In genomic region chr6:26133730-26134129, GRCh38 we compare ENCODE assay signal across 1 cellular context.
TF ChIP-seq lines count a peak whose summit lies in the region.

No MANE protein-coding gene starts in this region.

TF ChIP-seq in K562, 482 proteins besides CTCF, POLR2A, EP300 and RAD21 (continued from another document):
- TF ChIP-seq, protein P1, sequence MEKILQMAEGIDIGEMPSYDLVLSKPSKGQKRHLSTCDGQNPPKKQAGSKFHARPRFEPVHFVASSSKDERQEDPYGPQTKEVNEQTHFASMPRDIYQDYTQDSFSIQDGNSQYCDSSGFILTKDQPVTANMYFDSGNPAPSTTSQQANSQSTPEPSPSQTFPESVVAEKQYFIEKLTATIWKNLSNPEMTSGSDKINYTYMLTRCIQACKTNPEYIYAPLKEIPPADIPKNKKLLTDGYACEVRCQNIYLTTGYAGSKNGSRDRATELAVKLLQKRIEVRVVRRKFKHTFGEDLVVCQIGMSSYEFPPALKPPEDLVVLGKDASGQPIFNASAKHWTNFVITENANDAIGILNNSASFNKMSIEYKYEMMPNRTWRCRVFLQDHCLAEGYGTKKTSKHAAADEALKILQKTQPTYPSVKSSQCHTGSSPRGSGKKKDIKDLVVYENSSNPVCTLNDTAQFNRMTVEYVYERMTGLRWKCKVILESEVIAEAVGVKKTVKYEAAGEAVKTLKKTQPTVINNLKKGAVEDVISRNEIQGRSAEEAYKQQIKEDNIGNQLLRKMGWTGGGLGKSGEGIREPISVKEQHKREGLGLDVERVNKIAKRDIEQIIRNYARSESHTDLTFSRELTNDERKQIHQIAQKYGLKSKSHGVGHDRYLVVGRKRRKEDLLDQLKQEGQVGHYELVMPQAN (IDR thresholded peaks at IDR 0.05; ENCODE audit: borderline replicate concordance): no peak
- TF ChIP-seq LARP7 (IDR thresholded peaks at IDR 0.05) (no peak), ZBTB7A (IDR thresholded peaks at IDR 0.05; ENCODE audit: borderline replicate concordance, control insufficient read depth, low read depth, low read length) (no peak), DPF2 (IDR thresholded peaks at IDR 0.05) (no peak), ILK (tag; IDR thresholded peaks at IDR 0.05; ENCODE audit: borderline replicate concordance, low read depth) (no peak), MTA2 (IDR thresholded peaks at IDR 0.05; ENCODE audit: low read depth) (no peak), HCFC1 (IDR thresholded peaks at IDR 0.05; ENCODE audit: low read depth, low read length) (no peak), ELK1 (CRISPR knock-in tag; IDR thresholded peaks at IDR 0.05) (no peak), FOXJ3 (CRISPR knock-in tag; IDR thresholded peaks at IDR 0.05) (no peak), SUPT5H (IDR thresholded peaks at IDR 0.05) (peak; percentile 63), SRF (CRISPR knock-in tag; IDR thresholded peaks at IDR 0.05) (no peak), POLR2AphosphoS5 (IDR thresholded peaks at IDR 0.05; ENCODE audit: control insufficient read depth, insufficient read depth, low read depth, low read length) (peak; percentile 32; the same call in 1 of the 2 replicates), THRA (IDR thresholded peaks at IDR 0.05) (no peak), HDAC1 (IDR thresholded peaks at IDR 0.05) (no peak), PML (IDR thresholded peaks at IDR 0.05; ENCODE audit: low read length) (peak; percentile 22; the same call in 1 of the 2 replicates), BDP1 (IDR thresholded peaks at IDR 0.05; ENCODE audit: insufficient read depth, insufficient read length) (no peak), EHMT2 (IDR thresholded peaks at IDR 0.05) (no peak)
- TF ChIP-seq, protein P2, sequence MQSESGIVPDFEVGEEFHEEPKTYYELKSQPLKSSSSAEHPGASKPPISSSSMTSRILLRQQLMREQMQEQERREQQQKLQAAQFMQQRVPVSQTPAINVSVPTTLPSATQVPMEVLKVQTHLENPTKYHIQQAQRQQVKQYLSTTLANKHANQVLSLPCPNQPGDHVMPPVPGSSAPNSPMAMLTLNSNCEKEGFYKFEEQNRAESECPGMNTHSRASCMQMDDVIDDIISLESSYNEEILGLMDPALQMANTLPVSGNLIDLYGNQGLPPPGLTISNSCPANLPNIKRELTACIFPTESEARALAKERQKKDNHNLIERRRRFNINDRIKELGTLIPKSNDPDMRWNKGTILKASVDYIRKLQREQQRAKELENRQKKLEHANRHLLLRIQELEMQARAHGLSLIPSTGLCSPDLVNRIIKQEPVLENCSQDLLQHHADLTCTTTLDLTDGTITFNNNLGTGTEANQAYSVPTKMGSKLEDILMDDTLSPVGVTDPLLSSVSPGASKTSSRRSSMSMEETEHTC (IDR thresholded peaks at IDR 0.05): no peak
